ENCODE assay signal across 11 cellular contexts in genomic region chr16:20409398-20410152, GRCh38. TPM values are rescaled to one million over a fixed set of nuclear protein-coding genes. Genes with fewer than 3 reads are reported as not detected.
DNase-seq lines count a peak whose midpoint lies in the region; ATAC-seq and TF ChIP-seq lines count a peak whose summit lies in the region.
"Had no signal": no experiment of that assay in that cellular context is flagged by ENCODE, and none has a peak within 500 bp of the region (broad histone marks: within the 10 kb centered on the region; RNA-seq: fewer than 3 reads in every experiment).

Gene ACSM5, plus strand, starts transcription at chr16:20409534. Its CDS starts 1,951 bp downstream, at chr16:20411485.

- H3K4me3 ChIP-seq in adrenal gland: no peak within 1 kb of the TSS

- peak; percentile 38 for ATAC-seq in HG02973 (IDR thresholded peaks at IDR 0.05; ENCODE audit: unreplicated experiment)

- no peak for TF ChIP-seq CTCF in adrenal gland (IDR thresholded peaks at IDR 0.05)

- no peaks in the 10 kb centered on the region for H3K36me3 ChIP-seq in adrenal gland (replicated peaks in 1 of 2)

- H3K4me1 ChIP-seq in adrenal gland (replicated peaks in 1 of 2): no peaks in the 10 kb centered on the region

- no peak for TF ChIP-seq POLR2A in adrenal gland (IDR thresholded peaks at IDR 0.05)

- in situ Hi-C loops in Caki2 (cut with HindIII; ENCODE audit: low pct_unique_long_range_greater_than_20kb, low sequenced_read_pairs): no loop called here

- peak within 1 kb of the TSS in 3 of 5 donors; percentile 44 to 76 (median 64) for H3K27ac ChIP-seq in adrenal gland

- H3K27me3 ChIP-seq in adrenal gland: no peaks in the 10 kb centered on the region

- DNase-seq in Caki2 (ENCODE audit: low read depth) (peak; percentile 41), adrenal gland (peak; percentile 45 to 84 (median 63)), mucosa of gallbladder (ENCODE audit: low spot score) (peak; percentile 49), EL (no peak), GM03348 (ENCODE audit: low spot score) (no peak), GDM1 (lab: John Stamatoyannopoulos, UW) (no peak)
- no peak for DNase-seq in activated CD4-positive, alpha-beta T cell treated with anti-CD3 and anti-CD28 coated beads, Interleukin-2, amount 50 U/mL, for 4 hours
- DNase-seq: activated effector memory CD4-positive, alpha-beta T cell treated with anti-CD3 and anti-CD28 coated beads, Interleukin-2, amount 50 U/mL, for 16 hours; IMR-90 had no signal

- intact Hi-C loops in adrenal gland (cut with DNase I): no loop called here

- H3K9me3 ChIP-seq in adrenal gland (replicated peaks in 1 of 3): no peaks in the 10 kb centered on the region

- 67 to 74% (median 70%) methylated on average over 6 of the region's 6 CpGs for WGBS in adrenal gland, 4 donors

RNA-seq across cellular contexts. Expression of gene ACSM5, which starts in this region (rescaled TPM):
- 3.2 and 8.0 TPM in 2 replicates for total RNA-seq in Caki2 (2014; rRNA removed; shearing (Covaris generic); ENCODE audit: low replicate concordance)
- 10 to 100 TPM in 3 of 8 donors, 1 to 10 TPM in 5; 3.6 to 15.8 (median 7.3) TPM for total RNA-seq in adrenal gland
- polyA plus RNA-seq in adrenal gland: 1 to 10 TPM; 1.9 to 4.4 (median 3.5) TPM
- total RNA-seq in mucosa of gallbladder: 2.6 TPM
- total RNA-seq: IMR-90, mononuclear cell had no signal
- polyA plus RNA-seq: IMR-90 had no signal

Comparison
In these comparisons a context has a peak if more than half of its experiments do, and no peak if none do; other contexts are left out.
1. DNase-seq: peak in Caki2 (single experiment), adrenal gland (7 of 7) and mucosa of gallbladder (single experiment); none in activated CD4-positive, alpha-beta T cell treated with anti-CD3 and anti-CD28 coated beads, Interleukin-2, amount 50 U/mL, for 4 hours (0 of 2), EL (single experiment), GM03348 (single experiment) and GDM1 (single experiment).